In the genomic region with DNA sequence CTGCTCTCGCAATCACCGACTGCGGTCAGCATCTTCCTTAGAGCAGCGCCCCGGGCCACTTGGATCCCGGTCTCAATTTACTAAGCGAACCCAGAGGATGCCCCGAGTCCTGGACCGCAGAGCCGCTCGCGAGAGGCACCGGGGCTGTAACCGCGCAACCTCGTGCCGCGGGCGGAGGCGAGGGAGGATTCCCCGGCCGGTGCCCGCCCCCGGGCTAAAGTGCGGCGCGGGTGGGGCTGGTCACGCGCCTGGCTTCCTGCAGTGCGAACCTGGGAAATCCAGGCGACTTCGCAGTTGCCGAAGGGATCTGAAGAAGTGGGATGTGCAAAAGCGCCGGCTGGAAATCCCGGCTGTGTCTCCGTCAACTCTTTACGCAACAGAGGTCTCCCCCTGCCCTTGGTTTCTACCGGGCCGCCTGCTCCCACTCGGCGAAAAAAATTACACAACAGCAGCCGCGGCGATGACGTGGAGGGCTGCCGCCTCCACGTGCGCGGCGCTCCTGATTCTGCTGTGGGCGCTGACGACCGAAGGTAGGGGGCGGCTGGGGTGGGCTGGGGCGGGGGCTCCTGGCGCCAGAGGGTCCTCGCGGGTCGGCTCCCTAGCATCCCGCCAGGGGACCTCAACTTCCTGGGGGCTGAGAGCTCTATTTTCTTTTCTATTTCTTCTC, we compare ENCODE assay signal across 8 cellular contexts. TPM values are rescaled to one million over a fixed set of nuclear protein-coding genes. Genes with fewer than 3 reads are reported as not detected.
DNase-seq lines count a peak whose midpoint lies in the region; ATAC-seq, FAIRE-seq and TF ChIP-seq lines count a peak whose summit lies in the region.

A gene with protein sequence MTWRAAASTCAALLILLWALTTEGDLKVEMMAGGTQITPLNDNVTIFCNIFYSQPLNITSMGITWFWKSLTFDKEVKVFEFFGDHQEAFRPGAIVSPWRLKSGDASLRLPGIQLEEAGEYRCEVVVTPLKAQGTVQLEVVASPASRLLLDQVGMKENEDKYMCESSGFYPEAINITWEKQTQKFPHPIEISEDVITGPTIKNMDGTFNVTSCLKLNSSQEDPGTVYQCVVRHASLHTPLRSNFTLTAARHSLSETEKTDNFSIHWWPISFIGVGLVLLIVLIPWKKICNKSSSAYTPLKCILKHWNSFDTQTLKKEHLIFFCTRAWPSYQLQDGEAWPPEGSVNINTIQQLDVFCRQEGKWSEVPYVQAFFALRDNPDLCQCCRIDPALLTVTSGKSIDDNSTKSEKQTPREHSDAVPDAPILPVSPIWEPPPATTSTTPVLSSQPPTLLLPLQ (plus strand): TSS at position 291 of the 667 bp plus-strand sequence. CDS start 170 bp downstream, at position 461.

- H3K4me3 Mint-ChIP-seq in activated T-helper 17 cell treated with anti-CD3 and anti-CD28 coated beads, Interleukin-2, amount 50 U/mL, for 72 hours, result peak within 1 kb of the TSS; percentile 95
- H3K4me3 Mint-ChIP-seq in naive B cell, result peak within 1 kb of the TSS; percentile 81 to 96 (median 92)

- no peaks in the 10 kb centered on the region for H3K27me3 ChIP-seq in fibroblast of lung (ENCODE audit: control insufficient read depth, insufficient read depth, low read length)

- H3K9ac ChIP-seq in fibroblast of lung (ENCODE audit: insufficient read depth, low read length), result peak within 1 kb of the TSS; percentile 88

- no peaks in the 10 kb centered on the region for H4K20me1 ChIP-seq in fibroblast of lung (ENCODE audit: control insufficient read depth, extremely low read depth, insufficient read depth, low read length)

- H2AFZ ChIP-seq in fibroblast of lung (ENCODE audit: low read length), result peak within 1 kb of the TSS; percentile 80

- H3K4me1 Mint-ChIP-seq in activated T-helper 17 cell treated with anti-CD3 and anti-CD28 coated beads, Interleukin-2, amount 50 U/mL, for 72 hours, result peaks cover 26% of the 10 kb centered on the region
- peaks cover 10 to 35% (median 34%) of the 10 kb centered on the region in 3 donors for H3K4me1 Mint-ChIP-seq in naive B cell

- H3K27me3 Mint-ChIP-seq in activated T-helper 17 cell treated with anti-CD3 and anti-CD28 coated beads, Interleukin-2, amount 50 U/mL, for 72 hours, result no peaks in the 10 kb centered on the region
- peaks cover 6 to 13% (median 11%) of the 10 kb centered on the region in 3 donors for H3K27me3 Mint-ChIP-seq in naive B cell

- peak within 1 kb of the TSS; percentile 85 for H3K27ac Mint-ChIP-seq in activated T-helper 17 cell treated with anti-CD3 and anti-CD28 coated beads, Interleukin-2, amount 50 U/mL, for 72 hours
- peak within 1 kb of the TSS; percentile 66 to 93 (median 84) for H3K27ac Mint-ChIP-seq in naive B cell

- peak; percentile 34 for ATAC-seq in HG02610 (IDR thresholded peaks at IDR 0.05; ENCODE audit: unreplicated experiment)
- peak; percentile 51 for ATAC-seq in activated T-helper 17 cell treated with anti-CD3 and anti-CD28 coated beads, Interleukin-2, amount 50 U/mL, for 72 hours (replicated peaks)
- ATAC-seq in naive B cell (ENCODE audit: low read depth in 2 of 2), result peak; percentile 65 to 66

- DNase-seq in AG20443 (ENCODE audit: low spot score) (peak; percentile 81), RPMI7951 (ENCODE audit: low read depth) (peak; percentile 37), fibroblast of lung (ENCODE audit: low read depth in 2 of 2) (peak; percentile 64 to 78), naive B cell (peak; percentile 64), RCC 7860 (ENCODE audit: low spot score) (no peak)
- peak; percentile 39 to 43 for DNase-seq in stimulated activated CD8-positive, alpha-beta memory T cell treated with anti-CD3 and anti-CD28 coated beads, Interleukin-7, amount 100 ng/mL, for 48 hours (ENCODE audit: extremely low read depth in 1 of 2, low read depth in 1 of 2)

- no peaks in the 10 kb centered on the region for H3K4me1 ChIP-seq in fibroblast of lung (ENCODE audit: control insufficient read depth, extremely low read depth, insufficient read depth, low read length)

- H3K9me3 Mint-ChIP-seq in activated T-helper 17 cell treated with anti-CD3 and anti-CD28 coated beads, Interleukin-2, amount 50 U/mL, for 72 hours, result no peaks in the 10 kb centered on the region
- peaks cover 0 to 5% (median 0%) of the 10 kb centered on the region in 7 donors for H3K9me3 Mint-ChIP-seq in naive B cell

- TF ChIP-seq CTCF in fibroblast of lung (conservative IDR thresholded peaks at IDR 0.05 in 1 of 2, IDR thresholded peaks at IDR 0.05 in 1 of 2; ENCODE audit: low read depth in 1 of 2, low read length in 2 of 2), result no peak

- H3K4me2 ChIP-seq in fibroblast of lung (ENCODE audit: extremely low read depth, insufficient read depth, low read length), result peak within 1 kb of the TSS; percentile 99

- no peaks in the 10 kb centered on the region for H3K36me3 ChIP-seq in fibroblast of lung (ENCODE audit: control insufficient read depth, insufficient read depth, low read length)

- H3K4me3 ChIP-seq in fibroblast of lung (replicated peaks in 1 of 4; ENCODE audit: control extremely low read depth in 1 of 4, insufficient read depth in 1 of 4, low read depth in 3 of 4, low read length in 4 of 4), result peak within 1 kb of the TSS; percentile 59 to 80 (median 72)

- no peaks in the 10 kb centered on the region for H3K9me3 ChIP-seq in fibroblast of lung (ENCODE audit: control insufficient read depth, insufficient read depth, low read depth, low read length)

- no peaks in the 10 kb centered on the region for H3K36me3 Mint-ChIP-seq in activated T-helper 17 cell treated with anti-CD3 and anti-CD28 coated beads, Interleukin-2, amount 50 U/mL, for 72 hours (ENCODE audit: low read depth)
- no peaks in the 10 kb centered on the region for H3K36me3 Mint-ChIP-seq in naive B cell

- no peak for FAIRE-seq in RCC 7860 (lab: Jason Lieb, UNC)

- peak within 1 kb of the TSS; percentile 85 for H3K27ac ChIP-seq in fibroblast of lung (ENCODE audit: insufficient read depth, low read length)

- H3K79me2 ChIP-seq in fibroblast of lung (ENCODE audit: control insufficient read depth, insufficient read depth, low read length), result no peaks in the 10 kb centered on the region

RNA-seq across cellular contexts. Expression of the gene that starts here (rescaled TPM):
- total RNA-seq in RPMI7951 (2014; rRNA removed; shearing (Covaris generic)), result 1.1 TPM in 2 replicates
- under 1 TPM; 0.73 to 0.95 TPM for total RNA-seq in activated T-helper 17 cell treated with anti-CD3 and anti-CD28 coated beads, Interleukin-2, amount 50 U/mL, for 72 hours
- 4.5 and 4.9 TPM in 2 replicates for total RNA-seq in fibroblast of lung
- polyA plus RNA-seq in fibroblast of lung (5.2 and 6.0 TPM in 2 replicates), naive B cell (ENCODE audit: low read depth in 6 of 6) (under 1 TPM in 2 of 6 donors, not detected in 4; 0.19 to 0.20 TPM)
- polyA plus RNA-seq in fibroblast of lung (2012), result 2.2 and 3.8 TPM in 2 replicates
- polyA minus RNA-seq in fibroblast of lung (ENCODE audit: low replicate concordance), result 3.7 and 6.0 TPM in 2 replicates

Comparison
In these comparisons a context has a peak if more than half of its experiments do, and no peak if none do; other contexts are left out.
1. Peak in ATAC-seq in activated T-helper 17 cell treated with anti-CD3 and anti-CD28 coated beads, Interleukin-2, amount 50 U/mL, for 72 hours; RNA of the gene not detected or under 1 TPM.
2. Peak in DNase-seq and ATAC-seq in naive B cell; RNA of the gene not detected or under 1 TPM.